Comparison of ENCODE assay signal across 8 cellular contexts in the genomic region with DNA sequence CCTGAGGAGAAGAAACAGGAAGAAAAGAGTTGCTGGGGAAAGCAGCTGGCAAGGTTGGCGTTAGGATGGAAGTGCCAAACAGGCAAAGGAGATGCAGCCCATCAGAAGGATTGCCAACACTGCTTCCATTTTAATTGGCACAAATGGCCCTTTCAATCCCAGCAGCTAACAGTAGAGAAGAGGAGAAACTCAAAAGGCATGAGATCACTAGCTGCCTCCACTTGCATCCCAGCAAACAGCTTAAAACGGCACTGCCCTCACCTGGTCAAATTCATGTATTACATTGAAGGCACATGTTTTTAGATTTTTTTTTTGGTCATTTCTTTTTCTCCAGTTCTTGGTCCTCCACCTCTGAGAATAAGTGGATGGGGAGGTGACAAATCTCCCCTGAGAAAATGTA. TPM values are rescaled to one million over a fixed set of nuclear protein-coding genes. Genes with fewer than 3 reads are reported as not detected.
A peak's percentile ranks its signal among the peaks of the same experiment; 100 is the strongest.
DNase-seq lines count a peak whose midpoint lies in the region; ATAC-seq and TF ChIP-seq lines count a peak whose summit lies in the region.

No MANE protein-coding gene starts in this region.

- no peaks in the 10 kb centered on the region for H3K4me1 ChIP-seq in vagina

- H3K27me3 ChIP-seq in vagina: no peaks in the 10 kb centered on the region

- DNase-seq in AG10803 (ENCODE audit: low read depth) (peak; percentile 54), NCI-H446 (lab: John Stamatoyannopoulos, UW) (peak; percentile 13 to 59), erythroblast (lab: John Stamatoyannopoulos, UW) (peak; percentile 60 to 78), natural killer cell (no peak), vagina (ENCODE audit: extremely low spot score in 2 of 2) (peak in 1 of 2 donors; percentile 77)
- DNase-seq in activated CD4-positive, alpha-beta T cell treated with anti-CD3 and anti-CD28 coated beads, Interleukin-2, amount 50 U/mL, for 48 hours: peak; percentile 49 to 59

- H3K27ac ChIP-seq in vagina: no peak overlapping the region

- no peaks in the 10 kb centered on the region for H3K9me3 Mint-ChIP-seq in natural killer cell

- H3K4me3 Mint-ChIP-seq in natural killer cell: no peak overlapping the region

- peak; percentile 46 for ATAC-seq in GM18498 (IDR thresholded peaks at IDR 0.05; ENCODE audit: unreplicated experiment)
- ATAC-seq in natural killer cell: peak; percentile 59 to 92 (median 84)
- ATAC-seq in HG02938 (IDR thresholded peaks at IDR 0.05; ENCODE audit: unreplicated experiment): no peak

- peaks cover 4 to 8% of the 10 kb centered on the region in 2 donors for H3K4me1 Mint-ChIP-seq in natural killer cell

- TF ChIP-seq CTCF in AG10803 (conservative IDR thresholded peaks at IDR 0.05; ENCODE audit: low read length) (peak; percentile 64), natural killer cell (IDR thresholded peaks at IDR 0.05) (peak; percentile 51), vagina (IDR thresholded peaks at IDR 0.05) (peak in 2 of 3 experiments; percentile 33 to 50)

- peaks cover 0 to 10% of the 10 kb centered on the region in 2 donors for H3K27me3 Mint-ChIP-seq in natural killer cell (ENCODE audit: low read depth in 2 of 2)

- no peak overlapping the region for H3K27ac Mint-ChIP-seq in natural killer cell

- TF ChIP-seq POLR2A in erythroblast (IDR thresholded peaks at IDR 0.05; ENCODE audit: low read length) (no peak), vagina (IDR thresholded peaks at IDR 0.05) (no peak)

- H3K36me3 ChIP-seq in vagina: no peaks in the 10 kb centered on the region

- H3K4me3 ChIP-seq in AG10803 (ENCODE audit: low read length) (no peak overlapping the region), vagina (no peak overlapping the region)

- no peaks in the 10 kb centered on the region for H3K36me3 Mint-ChIP-seq in natural killer cell

- H3K9me3 ChIP-seq in vagina: no peaks in the 10 kb centered on the region

- intact Hi-C loops in natural killer cell (cut with micrococcal nuclease): loop anchor here (2.0 kb wide), 2 partner anchors 30 to 46 kb away; no protein-coding TSS in a partner anchor
- intact Hi-C loops in vagina (cut with DNase I): no loop called here

RNA-seq across cellular contexts. Expression of a gene that starts 34.1 kb away (rescaled TPM):
- total RNA-seq in natural killer cell (10 to 100 TPM in 2 of 3 donors, 1 to 10 TPM in 1; 8.7 to 15.9 (median 13.7) TPM), vagina (not detected)
